ENCODE assay signal across 24 cellular contexts in genomic region chr15:42360535-42361112, GRCh38.
"Had no signal": no experiment of that assay in that cellular context is flagged by ENCODE, and none has a peak within 500 bp of the region (broad histone marks: within the 10 kb centered on the region; RNA-seq: fewer than 3 reads in every experiment).

No MANE protein-coding gene starts in this region.

- H2AFZ ChIP-seq: neural progenitor cell had no signal

- ATAC-seq: naive thymus-derived CD4-positive, alpha-beta T cell; natural killer cell; pancreas; right lobe of liver; stimulated activated memory B cell treated with anti-CD40 and anti-IgM and Interleukin-4, amounts not matched to agents 10 μg/mL and 1 μg/mL and 100 μg/mL, for 72 hours; upper lobe of right lung had no signal

- H3K36me3 ChIP-seq: neural progenitor cell, uterus had no signal

- H3K4me3 ChIP-seq: neural progenitor cell, pancreas, prostate gland, right lobe of liver, sigmoid colon, skin epidermis, smooth muscle cell, stomach, testis, tibial artery, transverse colon, upper lobe of right lung, uterus had no signal

- DNase-seq: naive thymus-derived CD4-positive, alpha-beta T cell; natural killer cell; nucleus accumbens; pancreas; right lobe of liver; sigmoid colon; spleen; stimulated activated CD4-positive, alpha-beta T cell treated with anti-CD3 and anti-CD28 coated beads, Interleukin-12 subunit alpha, Interleukin-12 subunit beta, amount 100 ng/mL, for 4 hours; stimulated activated CD4-positive, alpha-beta T cell treated with anti-CD3 and anti-CD28 coated beads, Interleukin-1b, Interleukin-23, amount 100 ng/mL, for 48 hours; stimulated activated CD4-positive, alpha-beta T cell treated with anti-CD3 and anti-CD28 coated beads, Interleukin-4, amount 100 ng/mL, for 1 hour; stimulated activated CD4-positive, alpha-beta T cell treated with anti-CD3 and anti-CD28 coated beads, Interleukin-4, amount 100 ng/mL, for 4 hours; stimulated activated CD8-positive, alpha-beta memory T cell treated with anti-CD3 and anti-CD28 coated beads, Interleukin-4, amount 100 ng/mL, for 48 hours; stimulated activated naive CD4-positive, alpha-beta T cell; stomach; testis; tibial artery; transverse colon; upper lobe of right lung; uterus had no signal

- FAIRE-seq: pancreas had no signal

- H3K4me2 ChIP-seq: neural progenitor cell, smooth muscle cell had no signal

- H3K27me3 ChIP-seq: neural progenitor cell, pancreas, right lobe of liver, sigmoid colon, spleen, stomach, testis, tibial artery, transverse colon, upper lobe of right lung, uterus had no signal

- H3K9ac ChIP-seq: neural progenitor cell had no signal

- H3K27ac ChIP-seq: neural progenitor cell, pancreas, prostate gland, right lobe of liver, sigmoid colon, skin epidermis, stomach, testis, tibial artery, transverse colon, upper lobe of right lung, uterus had no signal

- H3K4me1 ChIP-seq: neural progenitor cell, pancreas, prostate gland, right lobe of liver, sigmoid colon, stomach, testis, tibial artery, transverse colon, uterus had no signal

- H3K9me3 ChIP-seq: pancreas, prostate gland, right lobe of liver, sigmoid colon, spleen, stomach, testis, tibial artery, transverse colon, upper lobe of right lung, uterus had no signal
